Comparison of ENCODE assay signal across 13 cellular contexts in genomic region chr5:98631311-98632054, GRCh38.
A peak's percentile ranks its signal among the peaks of the same experiment; 100 is the strongest.
DNase-seq lines count a peak whose midpoint lies in the region; ATAC-seq, FAIRE-seq and TF ChIP-seq lines count a peak whose summit lies in the region.
"Had no signal": no experiment of that assay in that cellular context is flagged by ENCODE, and none has a peak within 500 bp of the region (broad histone marks: within the 10 kb centered on the region; RNA-seq: fewer than 3 reads in every experiment).

No MANE protein-coding gene starts in this region.

- no peak for FAIRE-seq in bronchial epithelial cell (lab: Jason Lieb, UNC)

- H4K20me1 ChIP-seq in Karpas-422 (ENCODE audit: insufficient read depth, low read depth, low read length), result no peaks in the 10 kb centered on the region

- ATAC-seq in GM19035 (IDR thresholded peaks at IDR 0.05; ENCODE audit: unreplicated experiment) (no peak), GM21367 (IDR thresholded peaks at IDR 0.05; ENCODE audit: unreplicated experiment) (no peak)

- H3K4me1 ChIP-seq in Karpas-422 (ENCODE audit: low read length), result no peaks in the 10 kb centered on the region

- no peaks in the 10 kb centered on the region for H3K79me2 ChIP-seq in Karpas-422 (ENCODE audit: low read length)

- no peaks in the 10 kb centered on the region for H3K9me2 ChIP-seq in Karpas-422 (replicated peaks; ENCODE audit: insufficient read depth, low read length)

- H3K4me2 ChIP-seq in Karpas-422 (ENCODE audit: low read depth, low read length, poor library complexity, severe bottlenecking), result no peak overlapping the region

- H3K27ac ChIP-seq in Karpas-422 (ENCODE audit: low read length), result no peak overlapping the region
- H3K27ac ChIP-seq: neutrophil had no signal

- H3K9ac ChIP-seq in Karpas-422 (ENCODE audit: low read length), result no peak overlapping the region

- no peaks in the 10 kb centered on the region for H3K9me3 ChIP-seq in Karpas-422 (ENCODE audit: low read length)
- H3K9me3 ChIP-seq: neutrophil had no signal

- no peak overlapping the region for H2AFZ ChIP-seq in Karpas-422 (ENCODE audit: low read length)

- no peak for TF ChIP-seq CTCF in AG09319 (IDR thresholded peaks at IDR 0.05; ENCODE audit: low read depth, low read length)
- no peak for TF ChIP-seq CTCF in bronchial epithelial cell (IDR thresholded peaks at IDR 0.05; ENCODE audit: insufficient read depth, low read length, severe bottlenecking)

- H3K4me3 ChIP-seq in bronchial epithelial cell (ENCODE audit: low read depth, low read length), result no peak overlapping the region
- no peak overlapping the region for H3K4me3 ChIP-seq in Karpas-422 (ENCODE audit: low read length)

- no peaks in the 10 kb centered on the region for H3K36me3 ChIP-seq in bronchial epithelial cell (ENCODE audit: control insufficient read depth, insufficient read depth, low read length)
- no peaks in the 10 kb centered on the region for H3K36me3 ChIP-seq in Karpas-422 (ENCODE audit: insufficient read depth, low read length)
- H3K36me3 ChIP-seq: neutrophil had no signal

- H3K27me3 ChIP-seq in bronchial epithelial cell (ENCODE audit: control insufficient read depth, insufficient read depth, low read length), result no peaks in the 10 kb centered on the region
- H3K27me3 ChIP-seq in Karpas-422 (ENCODE audit: low read length), result no peaks in the 10 kb centered on the region
- H3K27me3 ChIP-seq: neutrophil had no signal

- peak; percentile 57 for DNase-seq in AG09319 (ENCODE audit: extremely low read depth, low read depth)
- peak; percentile 77 for DNase-seq in LHCN-M2 (ENCODE audit: low read depth)
- peak; percentile 54 for DNase-seq in bronchial epithelial cell (ENCODE audit: low read depth)
- DNase-seq in kidney tubule cell (ENCODE audit: low spot score), result peak; percentile 86
- DNase-seq in DMS114 treated with DMSO at 0.1 percent for 48 hours (lab: John Stamatoyannopoulos, UW; ENCODE audit: unreplicated experiment), result no peak
- no peak for DNase-seq in Karpas-422
- DNase-seq: activated B cell treated with CpG ODN at 0.5 μM for 24 hours; activated naive CD4-positive, alpha-beta T cell treated with Interleukin-2 at 50 U/mL for 16 hours; NCI-H1092 treated with DMSO at 0.1 percent for 48 hours; NCI-H446 had no signal

Comparison
In these comparisons a context has a peak if more than half of its experiments do, and no peak if none do; other contexts are left out.
1. DNase-seq: peak in AG09319 (single experiment), LHCN-M2 (single experiment), bronchial epithelial cell (single experiment) and kidney tubule cell (single experiment); none in DMS114 treated with DMSO at 0.1 percent for 48 hours (single experiment) and Karpas-422 (single experiment).